ENCODE assay signal across 8 cellular contexts in genomic region chr11:34174411-34175041, GRCh38.
DNase-seq lines count a peak whose midpoint lies in the region; ATAC-seq and TF ChIP-seq lines count a peak whose summit lies in the region.

No MANE protein-coding gene starts in this region.

- peaks cover 1% of the 10 kb centered on the region for H3K36me3 ChIP-seq in kidney epithelial cell (ENCODE audit: control insufficient read depth, insufficient read depth, low read length)

- peak; percentile 99 for TF ChIP-seq CTCF in kidney epithelial cell (IDR thresholded peaks at IDR 0.05; ENCODE audit: insufficient read depth, low read length, poor library complexity, severe bottlenecking)

- DNase-seq in A172 (ENCODE audit: low spot score) (peak; percentile 63), NCI-H2171 (lab: John Stamatoyannopoulos, UW) (peak; percentile 89), caudate nucleus (lab: John Stamatoyannopoulos, UW) (peak in 58 of 61 donors; percentile 22 to 85 (median 64)), kidney epithelial cell (ENCODE audit: low read depth) (peak; percentile 12)
- DNase-seq in activated CD4-positive, CD25-positive, alpha-beta regulatory T cell treated with anti-CD3 and anti-CD28 coated beads, Interleukin-2, amount 50 U/mL, for 16 hours (ENCODE audit: low read depth, low spot score), result peak; percentile 47
- DNase-seq in stimulated activated CD4-positive, alpha-beta T cell treated with anti-CD3 and anti-CD28 coated beads, Interleukin-1b, Interleukin-23, amount 100 ng/mL, for 24 hours (ENCODE audit: low read depth in 4 of 4, low spot score in 1 of 4), result peak; percentile 62 to 75 (median 70)

- no peak overlapping the region for H3K27ac ChIP-seq in caudate nucleus (ENCODE audit: low read depth, low read length)

- peak overlapping the region; percentile 21 for H3K4me3 ChIP-seq in kidney epithelial cell (ENCODE audit: low read depth, low read length)

- H3K27me3 ChIP-seq in kidney epithelial cell (ENCODE audit: control insufficient read depth, insufficient read depth, low read length), result no peaks in the 10 kb centered on the region

- ATAC-seq in GM18502 (IDR thresholded peaks at IDR 0.05; ENCODE audit: poor library complexity, unreplicated experiment) (peak; percentile 91), HG02973 (IDR thresholded peaks at IDR 0.05; ENCODE audit: unreplicated experiment) (peak; percentile 68)

Comparison
In these comparisons a context has a peak if more than half of its experiments do, and no peak if none do; other contexts are left out.
1. DNase-seq: peak in every context shown above with its lines; median percentile 89 in NCI-H2171; 70 in stimulated activated CD4-positive, alpha-beta T cell treated with anti-CD3 and anti-CD28 coated beads, Interleukin-1b, Interleukin-23, amount 100 ng/mL, for 24 hours; 64 in caudate nucleus; 63 in A172; 47 in activated CD4-positive, CD25-positive, alpha-beta regulatory T cell treated with anti-CD3 and anti-CD28 coated beads, Interleukin-2, amount 50 U/mL, for 16 hours; 12 in kidney epithelial cell.